8 cellular contexts compared by ENCODE assay signal in genomic region chr22:23282089-23282501, GRCh38.
DNase-seq lines count a peak whose midpoint lies in the region; ATAC-seq and TF ChIP-seq lines count a peak whose summit lies in the region.
"Had no signal": no experiment of that assay in that cellular context is flagged by ENCODE, and none has a peak within 500 bp of the region (broad histone marks: within the 10 kb centered on the region; RNA-seq: fewer than 3 reads in every experiment).

No MANE protein-coding gene starts in this region.

- ATAC-seq in GM21825 (IDR thresholded peaks at IDR 0.05; ENCODE audit: unreplicated experiment): no peak

- peak overlapping the region; percentile 88 to 91 for H3K27ac ChIP-seq in tibial artery
- H3K27ac ChIP-seq: SK-N-MC had no signal

- intact Hi-C loops in tibial artery (cut with DNase I; ENCODE audit: low total_unique reads): loop anchor here (1.0 kb wide), 1 partner anchor 102 kb away; the partner anchor contains the start of gene BCR

- TF ChIP-seq CTCF in tibial artery (IDR thresholded peaks at IDR 0.05): no peak

- peak overlapping the region; percentile 16 to 25 for H3K4me3 ChIP-seq in tibial artery
- H3K4me3 ChIP-seq: SK-N-MC had no signal

- H3K27me3 ChIP-seq in tibial artery: no peaks in the 10 kb centered on the region

- DNase-seq in HS-5 (ENCODE audit: low read depth) (peak; percentile 52), amniotic stem cell (lab: John Stamatoyannopoulos, UW) (peak; percentile 16), iris pigment epithelial cell (ENCODE audit: low read depth) (peak; percentile 44), tibial artery (peak; percentile 89 to 98), NCI-H1092 treated with DMSO at 0.1 percent for 48 hours (lab: John Stamatoyannopoulos, UW) (no peak), islet precursor cell (no peak)

- H3K9me3 ChIP-seq in tibial artery: no peaks in the 10 kb centered on the region

- peaks cover 8 to 59% (median 58%) of the 10 kb centered on the region in 3 donors for H3K36me3 ChIP-seq in tibial artery

- H3K4me1 ChIP-seq in tibial artery: peaks cover 3 to 61% (median 48%) of the 10 kb centered on the region in 4 donors

Comparison
In these comparisons a context has a peak if more than half of its experiments do, and no peak if none do; other contexts are left out.
1. DNase-seq: peak in HS-5 (single experiment), amniotic stem cell (single experiment), iris pigment epithelial cell (single experiment) and tibial artery (2 of 2); none in NCI-H1092 treated with DMSO at 0.1 percent for 48 hours (single experiment) and islet precursor cell (single experiment).